In the genomic region with DNA sequence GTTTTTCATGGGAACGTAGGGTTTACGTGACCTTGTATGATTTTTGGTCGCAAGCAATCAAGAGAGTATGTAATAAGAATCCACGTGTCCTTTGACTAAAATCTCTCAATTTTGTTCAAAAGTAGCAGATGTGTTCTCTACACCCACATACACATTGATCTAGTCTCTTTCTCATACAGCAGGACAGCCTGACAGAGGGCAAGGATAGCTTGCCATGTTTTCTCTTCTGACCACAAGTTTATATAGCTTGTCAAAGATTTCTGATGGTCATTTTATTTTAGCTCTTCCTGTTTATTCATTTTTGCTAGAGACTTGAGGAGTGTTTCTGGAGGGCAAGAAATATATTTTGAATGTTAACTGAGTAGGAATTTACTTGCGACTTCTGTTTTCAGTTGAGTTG, we compare ENCODE assay signal across 17 cellular contexts.
"Had no signal": no experiment of that assay in that cellular context is flagged by ENCODE, and none has a peak within 500 bp of the region (broad histone marks: within the 10 kb centered on the region; RNA-seq: fewer than 3 reads in every experiment).

No MANE protein-coding gene starts in this region.

- H3K27ac ChIP-seq: esophagus squamous epithelium, heart right ventricle, left ventricle myocardium inferior, parathyroid adenoma, prostate gland, right lobe of liver, tibial artery, upper lobe of left lung, uterus had no signal

- H3K36me3 ChIP-seq: esophagus squamous epithelium, heart right ventricle, left ventricle myocardium inferior, prostate gland, right lobe of liver, tibial artery, upper lobe of left lung, uterus had no signal

- H2AFZ ChIP-seq: parathyroid adenoma had no signal

- ATAC-seq: heart right ventricle; right lobe of liver; stimulated activated memory B cell treated with anti-CD40 and anti-IgM and Interleukin-4, amounts not matched to agents 10 μg/mL and 1 μg/mL and 100 μg/mL, for 72 hours had no signal

- H3K4me3 ChIP-seq: esophagus squamous epithelium, heart right ventricle, left ventricle myocardium inferior, lung, prostate gland, right lobe of liver, tibial artery, upper lobe of left lung, uterus had no signal

- H3K9me3 ChIP-seq: esophagus squamous epithelium, heart right ventricle, left ventricle myocardium inferior, prostate gland, right lobe of liver, tibial artery, upper lobe of left lung, uterus had no signal

- DNase-seq: dermis blood vessel endothelial cell; esophagus squamous epithelium; heart right ventricle; left ventricle myocardium inferior; mesendoderm; naive B cell; occipital lobe; retina; stimulated activated CD4-positive, alpha-beta T cell treated with anti-CD3 and anti-CD28 coated beads, Interleukin-4, amount 100 ng/mL, for 1 hour; tibial artery; uterus had no signal

- H3K27me3 ChIP-seq: esophagus squamous epithelium, heart right ventricle, right lobe of liver, tibial artery, upper lobe of left lung, uterus had no signal

- H3K9ac ChIP-seq: parathyroid adenoma had no signal

- H3K4me1 ChIP-seq: esophagus squamous epithelium, heart right ventricle, left ventricle myocardium inferior, parathyroid adenoma, prostate gland, right lobe of liver, tibial artery, upper lobe of left lung, uterus had no signal
